Comparison of ENCODE assay signal across 2 cellular contexts in genomic region chr2:109586687-109587086, GRCh38.
TF ChIP-seq lines count a peak whose summit lies in the region.

No MANE protein-coding gene starts in this region.

TF ChIP-seq in A549, 52 proteins besides CTCF, POLR2A, EP300 and RAD21:
- TF ChIP-seq RARB (CRISPR knock-in tag; IDR thresholded peaks at IDR 0.05) (no peak), MAFK (IDR thresholded peaks at IDR 0.05; ENCODE audit: partially characterized antibody) (peak; percentile 71)
TF ChIP-seq in A549: peak in this region for 1.

TF ChIP-seq in IMR-90, 13 proteins besides CTCF, POLR2A, EP300 and RAD21:
- TF ChIP-seq CEBPB (IDR thresholded peaks at IDR 0.05; ENCODE audit: low read depth, low read length): no peak
- TF ChIP-seq NFE2L2 (IDR thresholded peaks at IDR 0.05; ENCODE audit: low read depth, low read length): no peak
- peak; percentile 36; the same call in 1 of the 2 replicates for TF ChIP-seq MAFK (IDR thresholded peaks at IDR 0.05; ENCODE audit: low read depth, low read length)
